ENCODE assay signal across 13 cellular contexts in genomic region chr12:40650038-40650704, GRCh38. TPM values are rescaled to one million over a fixed set of nuclear protein-coding genes. Genes with fewer than 3 reads are reported as not detected.
DNase-seq lines count a peak whose midpoint lies in the region; TF ChIP-seq lines count a peak whose summit lies in the region.
"Had no signal": no experiment of that assay in that cellular context is flagged by ENCODE, and none has a peak within 500 bp of the region (broad histone marks: within the 10 kb centered on the region; RNA-seq: fewer than 3 reads in every experiment).

No MANE protein-coding gene starts in this region.

- no peak overlapping the region for H2BK12ac ChIP-seq in H9 (ENCODE audit: insufficient read length, low read depth, low read length)

- H4K91ac ChIP-seq in H9 (ENCODE audit: insufficient read length, low read depth, low read length): no peak overlapping the region

- H3K27ac Mint-ChIP-seq in H9 (peak overlapping the region in 1 of 3 experiments; percentile 24; a peak in 2 of 7 replicates), endodermal cell (no peak overlapping the region), neural progenitor cell (no peak overlapping the region)
- H3K27ac Mint-ChIP-seq in activated T-helper 1 cell treated with anti-CD3 and anti-CD28 coated beads, Interleukin-12 subunit alpha, Interleukin-12 subunit beta, Interleukin-2, Interleukin-4 antibody, amounts not matched to agents 30 ng/mL and 10 ng/mL and 1 ng/mL, durations not matched to agents 14 hours and 24 hours and 36 hours: no peak overlapping the region
- H3K27ac Mint-ChIP-seq: CD4-positive, alpha-beta T cell had no signal

- no peak overlapping the region for H3K18ac ChIP-seq in H9 (ENCODE audit: insufficient read length, low read depth, low read length)

- no peak overlapping the region for H2BK120ac ChIP-seq in H9 (ENCODE audit: low read depth, low read length, poor library complexity, severe bottlenecking)

- H3K4me1 ChIP-seq in H9 (ENCODE audit: insufficient read depth, low read length) (peaks cover 2% of the 10 kb centered on the region; the same call in 1 of the 2 replicates), NT2/D1 (ENCODE audit: insufficient read depth, insufficient read length) (no peaks in the 10 kb centered on the region), endodermal cell (ENCODE audit: control insufficient read depth, insufficient read depth, low read length) (no peaks in the 10 kb centered on the region), neural progenitor cell (peaks cover 14% of the 10 kb centered on the region)
- H3K4me1 ChIP-seq: Caco-2 had no signal

- H3K79me1 ChIP-seq in H9 (ENCODE audit: insufficient read depth, low read depth, low read length, poor library complexity, severe bottlenecking): no peaks in the 10 kb centered on the region

- H3K4ac ChIP-seq in H9 (ENCODE audit: low read depth, low read length): no peak overlapping the region

- no peak overlapping the region for H2BK15ac ChIP-seq in H9 (ENCODE audit: low read depth, low read length)

- no peak overlapping the region for H3K23ac ChIP-seq in H9 (ENCODE audit: insufficient read length, low read depth, low read length)

- H3K36me3 Mint-ChIP-seq in H9 (ENCODE audit: insufficient read depth in 1 of 3, low read depth in 3 of 3) (no peaks in the 10 kb centered on the region), endodermal cell (ENCODE audit: low read depth) (no peaks in the 10 kb centered on the region), neural progenitor cell (no peaks in the 10 kb centered on the region)
- H3K36me3 Mint-ChIP-seq in activated T-helper 1 cell treated with anti-CD3 and anti-CD28 coated beads, Interleukin-12 subunit alpha, Interleukin-12 subunit beta, Interleukin-2, Interleukin-4 antibody, amounts not matched to agents 30 ng/mL and 10 ng/mL and 1 ng/mL, durations not matched to agents 14 hours and 24 hours and 36 hours (ENCODE audit: low read depth): no peaks in the 10 kb centered on the region

- DNase-seq in H9 (peak; percentile 76), NT2/D1 (ENCODE audit: low read depth, low spot score) (peak; percentile 39), endodermal cell (peak; percentile 56), neural progenitor cell (ENCODE audit: low spot score) (peak; percentile 3), lower leg skin (ENCODE audit: low spot score in 2 of 2) (no peak)
- DNase-seq in stimulated activated naive CD4-positive, alpha-beta T cell (lab: John Stamatoyannopoulos, UW): no peak
- no peak for DNase-seq in activated T-helper 1 cell treated with anti-CD3 and anti-CD28 coated beads, Interleukin-12 subunit alpha, Interleukin-12 subunit beta, Interleukin-2, Interleukin-4 antibody, amounts not matched to agents 30 ng/mL and 10 ng/mL and 1 ng/mL, durations not matched to agents 14 hours and 24 hours and 36 hours (ENCODE audit: low spot score)
- DNase-seq: ACHN; BE2C; Caco-2; CD4-positive, alpha-beta T cell; KG1 had no signal

- intact Hi-C loops in lower leg skin (cut with DNase I; ENCODE audit: low total_unique reads): no loop called here
- intact Hi-C loops in activated T-helper 1 cell treated with anti-CD3 and anti-CD28 coated beads, Interleukin-12 subunit alpha, Interleukin-12 subunit beta, Interleukin-2, Interleukin-4 antibody, amounts not matched to agents 30 ng/mL and 10 ng/mL and 1 ng/mL, durations not matched to agents 14 hours and 24 hours and 36 hours (cut with micrococcal nuclease): no loop called here

- H2AFZ ChIP-seq in H9 (ENCODE audit: low read length) (no peak overlapping the region), neural progenitor cell (replicated peaks) (no peak overlapping the region)

- H3K27ac ChIP-seq in H9 (ENCODE audit: insufficient read length, low read depth, low read length) (no peak overlapping the region), endodermal cell (ENCODE audit: low read depth, low read length) (no peak overlapping the region), neural progenitor cell (no peak overlapping the region)
- H3K27ac ChIP-seq: C4-2B had no signal

- no peaks in the 10 kb centered on the region for H3F3A ChIP-seq in neural progenitor cell (ENCODE audit: low read depth)

- H3K4me3 ChIP-seq in NT2/D1 (ENCODE audit: insufficient read length, low read depth) (no peak overlapping the region), endodermal cell (ENCODE audit: low read length) (no peak overlapping the region), neural progenitor cell (no peak overlapping the region), lower leg skin (ENCODE audit: low read depth, poor library complexity, severe bottlenecking) (no peak overlapping the region)

- H3K23me2 ChIP-seq in H9 (ENCODE audit: insufficient read length, low read depth, low read length, poor library complexity, severe bottlenecking): no peaks in the 10 kb centered on the region

- H3K9me3 ChIP-seq in H9 (ENCODE audit: control insufficient read depth, low read depth, low read length) (no peaks in the 10 kb centered on the region), NT2/D1 (ENCODE audit: insufficient read depth, low read length) (peaks cover 12% of the 10 kb centered on the region; the same call in 1 of the 2 replicates), endodermal cell (ENCODE audit: control insufficient read depth, low read length) (peaks cover 21% of the 10 kb centered on the region), neural progenitor cell (ENCODE audit: low read depth) (no peaks in the 10 kb centered on the region)
- H3K9me3 ChIP-seq: BE2C, Caco-2 had no signal

- H3K79me2 ChIP-seq in H9 (ENCODE audit: insufficient read depth, low read length) (no peaks in the 10 kb centered on the region), neural progenitor cell (ENCODE audit: low read depth) (no peaks in the 10 kb centered on the region)

- H3K4me3 Mint-ChIP-seq in H9 (no peak overlapping the region), endodermal cell (no peak overlapping the region), neural progenitor cell (no peak overlapping the region)
- H3K4me3 Mint-ChIP-seq in activated T-helper 1 cell treated with anti-CD3 and anti-CD28 coated beads, Interleukin-12 subunit alpha, Interleukin-12 subunit beta, Interleukin-2, Interleukin-4 antibody, amounts not matched to agents 30 ng/mL and 10 ng/mL and 1 ng/mL, durations not matched to agents 14 hours and 24 hours and 36 hours: no peak overlapping the region
- H3K4me3 Mint-ChIP-seq: CD4-positive, alpha-beta T cell had no signal

- no peak overlapping the region for H3K14ac ChIP-seq in H9 (ENCODE audit: insufficient read depth, low read length)

- H3K9ac ChIP-seq in H9 (ENCODE audit: extremely low read depth, insufficient read length, low read length) (no peak overlapping the region), NT2/D1 (ENCODE audit: insufficient read length, low read depth) (no peak overlapping the region), endodermal cell (ENCODE audit: extremely low read depth, low read length, poor library complexity, severe bottlenecking) (no peak overlapping the region), neural progenitor cell (no peak overlapping the region)

- H4K5ac ChIP-seq in H9 (ENCODE audit: insufficient read length, low read depth, low read length): no peak overlapping the region

- no peak overlapping the region for H3K56ac ChIP-seq in H9 (ENCODE audit: insufficient read length, low read depth, low read length)

- H3K36me3 ChIP-seq in NT2/D1 (ENCODE audit: insufficient read depth, insufficient read length, low read length): no peaks in the 10 kb centered on the region
- no peaks in the 10 kb centered on the region for H3K36me3 ChIP-seq in endodermal cell (ENCODE audit: control insufficient read depth, insufficient read depth, low read length)
- no peaks in the 10 kb centered on the region for H3K36me3 ChIP-seq in neural progenitor cell
- H3K36me3 ChIP-seq: BE2C had no signal

- no peaks in the 10 kb centered on the region for H3K9me3 Mint-ChIP-seq in H9
- H3K9me3 Mint-ChIP-seq in endodermal cell: no peaks in the 10 kb centered on the region
- H3K9me3 Mint-ChIP-seq in neural progenitor cell: no peaks in the 10 kb centered on the region
- no peaks in the 10 kb centered on the region for H3K9me3 Mint-ChIP-seq in activated T-helper 1 cell treated with anti-CD3 and anti-CD28 coated beads, Interleukin-12 subunit alpha, Interleukin-12 subunit beta, Interleukin-2, Interleukin-4 antibody, amounts not matched to agents 30 ng/mL and 10 ng/mL and 1 ng/mL, durations not matched to agents 14 hours and 24 hours and 36 hours
- H3K9me3 Mint-ChIP-seq: CD4-positive, alpha-beta T cell had no signal

- no peak overlapping the region for H2AK5ac ChIP-seq in H9 (ENCODE audit: insufficient read length, low read length)

- no peak overlapping the region for H4K8ac ChIP-seq in H9 (replicated peaks; ENCODE audit: insufficient read length, low read depth, low read length)

- no peak overlapping the region for H2BK20ac ChIP-seq in H9 (ENCODE audit: low read depth, low read length, poor library complexity, severe bottlenecking)

- WGBS in H9 (ENCODE audit: extremely low coverage, insufficient read length, low lambda C conversion rate): no CpG with 5 or more reads among the region's 1 CpG
- 89% methylated on average over 1 of the region's 1 CpG; no CpG with 5 or more reads in 1 of the 2 experiments for WGBS in endodermal cell (ENCODE audit: insufficient coverage in 1 of 2, insufficient read length in 1 of 2), 2 experiments
- 87 to 93% methylated on average over 1 of the region's 1 CpG for WGBS in lower leg skin, 2 donors

- no peak overlapping the region for H3T11ph ChIP-seq in H9 (ENCODE audit: low read length)

- no peak overlapping the region for H2BK5ac ChIP-seq in H9 (ENCODE audit: insufficient read length, low read length)

- TF ChIP-seq CTCF in H9 (conservative IDR thresholded peaks at IDR 0.05) (no peak), endodermal cell (conservative IDR thresholded peaks at IDR 0.05) (no peak), neural progenitor cell (IDR thresholded peaks at IDR 0.05) (no peak), lower leg skin (IDR thresholded peaks at IDR 0.05) (no peak)

- H3K4me1 Mint-ChIP-seq in H9 (peaks cover 30 to 32% of the 10 kb centered on the region in 2 experiments), endodermal cell (peaks cover 10% of the 10 kb centered on the region), neural progenitor cell (peaks cover 11% of the 10 kb centered on the region)
- no peaks in the 10 kb centered on the region for H3K4me1 Mint-ChIP-seq in activated T-helper 1 cell treated with anti-CD3 and anti-CD28 coated beads, Interleukin-12 subunit alpha, Interleukin-12 subunit beta, Interleukin-2, Interleukin-4 antibody, amounts not matched to agents 30 ng/mL and 10 ng/mL and 1 ng/mL, durations not matched to agents 14 hours and 24 hours and 36 hours (ENCODE audit: low read depth)

- H3K27me3 ChIP-seq in H9 (ENCODE audit: insufficient read depth, low read length) (no peaks in the 10 kb centered on the region), NT2/D1 (ENCODE audit: insufficient read depth, insufficient read length) (no peaks in the 10 kb centered on the region), endodermal cell (ENCODE audit: control insufficient read depth, insufficient read depth, low read length, poor library complexity, severe bottlenecking) (no peaks in the 10 kb centered on the region), neural progenitor cell (no peaks in the 10 kb centered on the region)
- H3K27me3 ChIP-seq: BE2C had no signal

- H3K4me2 ChIP-seq in H9 (ENCODE audit: insufficient read depth, insufficient read length, low read length): no peak overlapping the region
- H3K4me2 ChIP-seq in neural progenitor cell: no peak overlapping the region

- TF ChIP-seq POLR2A in lower leg skin (IDR thresholded peaks at IDR 0.05): no peak

- no peaks in the 10 kb centered on the region for H4K20me1 ChIP-seq in H9 (ENCODE audit: control insufficient read depth, insufficient read depth, insufficient read length)
- H4K20me1 ChIP-seq in neural progenitor cell (ENCODE audit: low read depth): no peaks in the 10 kb centered on the region

- H3K27me3 Mint-ChIP-seq in H9 (ENCODE audit: low read depth) (no peaks in the 10 kb centered on the region), endodermal cell (ENCODE audit: insufficient read depth) (no peaks in the 10 kb centered on the region), neural progenitor cell (ENCODE audit: insufficient read depth, low read depth) (no peaks in the 10 kb centered on the region)
- H3K27me3 Mint-ChIP-seq in activated T-helper 1 cell treated with anti-CD3 and anti-CD28 coated beads, Interleukin-12 subunit alpha, Interleukin-12 subunit beta, Interleukin-2, Interleukin-4 antibody, amounts not matched to agents 30 ng/mL and 10 ng/mL and 1 ng/mL, durations not matched to agents 14 hours and 24 hours and 36 hours (ENCODE audit: insufficient read depth): no peaks in the 10 kb centered on the region
- H3K27me3 Mint-ChIP-seq: CD4-positive, alpha-beta T cell had no signal

RNA-seq across cellular contexts. Expression of gene CNTN1, which starts 42.1 kb away (rescaled TPM):
- total RNA-seq in H9 (2021): 5.4 and 6.5 TPM in 2 replicates
- total RNA-seq in endodermal cell: 1 to 10 TPM; 8.4 to 8.6 TPM
- polyA plus RNA-seq in endodermal cell (2013, experiment 1 of 2): 2.6 TPM
- polyA plus RNA-seq in endodermal cell (2013, experiment 2 of 2): 2.6 TPM
- 0.17 and 0.22 TPM in 2 replicates for total RNA-seq in neural progenitor cell (ENCODE audit: low replicate concordance)
- total RNA-seq in lower leg skin: 10 to 100 TPM in 3 of 4 donors, 1 to 10 TPM in 1; 7.5 to 34.2 (median 19.4) TPM
- total RNA-seq in activated T-helper 1 cell treated with anti-CD3 and anti-CD28 coated beads, Interleukin-12 subunit alpha, Interleukin-12 subunit beta, Interleukin-2, Interleukin-4 antibody, amounts not matched to agents 30 ng/mL and 10 ng/mL and 1 ng/mL, durations not matched to agents 14 hours and 24 hours and 36 hours: not detected in 2 replicates
- total RNA-seq: Caco-2; CD4-positive, alpha-beta T cell had no signal

Comparison
In these comparisons a context has a peak if more than half of its experiments do, and no peak if none do; other contexts are left out.
1. DNase-seq: peak in H9 (single experiment), NT2/D1 (single experiment), endodermal cell (single experiment) and neural progenitor cell (single experiment); none in lower leg skin (0 of 2), stimulated activated naive CD4-positive, alpha-beta T cell (0 of 6) and activated T-helper 1 cell treated with anti-CD3 and anti-CD28 coated beads, Interleukin-12 subunit alpha, Interleukin-12 subunit beta, Interleukin-2, Interleukin-4 antibody, amounts not matched to agents 30 ng/mL and 10 ng/mL and 1 ng/mL, durations not matched to agents 14 hours and 24 hours and 36 hours (single experiment).